21 cellular contexts compared by ENCODE assay signal in the genomic region with DNA sequence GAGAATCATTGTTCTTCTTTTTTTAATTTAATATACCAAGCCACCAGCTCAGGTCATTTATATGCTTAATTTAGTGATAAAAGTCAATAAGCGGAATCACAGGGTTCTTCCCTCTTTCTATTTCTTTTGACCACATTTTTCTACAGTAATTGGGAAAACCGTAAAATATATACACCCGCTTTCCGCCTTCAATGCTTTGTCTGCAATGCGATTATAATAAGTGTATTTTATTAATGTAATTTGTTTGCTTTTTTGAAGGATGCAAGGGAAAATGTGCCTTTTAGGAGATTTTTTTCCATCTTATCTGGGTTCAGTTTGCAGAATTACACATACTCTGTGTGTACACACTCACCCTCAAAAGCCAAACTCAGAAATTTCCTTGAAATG. TPM values are rescaled to one million over a fixed set of nuclear protein-coding genes. Genes with fewer than 3 reads are reported as not detected.
DNase-seq lines count a peak whose midpoint lies in the region; ATAC-seq and TF ChIP-seq lines count a peak whose summit lies in the region.
"Had no signal": no experiment of that assay in that cellular context is flagged by ENCODE, and none has a peak within 500 bp of the region (broad histone marks: within the 10 kb centered on the region; RNA-seq: fewer than 3 reads in every experiment).

No MANE protein-coding gene starts in this region.

- H2AFZ ChIP-seq in GM23338 (peak overlapping the region; percentile 77), hepatocyte (peak overlapping the region; percentile 52), smooth muscle cell (ENCODE audit: low read depth) (no peak overlapping the region)

- WGBS in HUES64 = 78% methylated on average over 4 of the region's 5 CpGs
- WGBS in hepatocyte (ENCODE audit: low lambda C conversion rate, missing lambda C conversion rate) = 37% methylated on average over 5 of the region's 5 CpGs
- WGBS in smooth muscle cell (ENCODE audit: low lambda C conversion rate) = 33% methylated on average over 5 of the region's 5 CpGs

- peaks cover 99% of the 10 kb centered on the region for H3K27me3 ChIP-seq in GM23338 (ENCODE audit: insufficient read depth)
- H3K27me3 ChIP-seq in HUES64 (ENCODE audit: insufficient read depth, low read length) = peaks cover 100% of the 10 kb centered on the region
- H3K27me3 ChIP-seq in hepatocyte = peaks cover 99% of the 10 kb centered on the region
- H3K27me3 ChIP-seq in smooth muscle cell (ENCODE audit: low read depth) = peaks cover 100% of the 10 kb centered on the region

- H3K4me2 ChIP-seq in GM23338 = peak overlapping the region; percentile 82
- H3K4me2 ChIP-seq in hepatocyte = peak overlapping the region; percentile 75
- H3K4me2 ChIP-seq in smooth muscle cell = peak overlapping the region; percentile 81

- DNase-seq in GM23338 (ENCODE audit: low spot score) = no peak
- DNase-seq in hepatocyte (ENCODE audit: low spot score) = no peak
- no peak for DNase-seq in smooth muscle cell (lab: John Stamatoyannopoulos, UW; ENCODE audit: unreplicated experiment)
- no peak for DNase-seq in effector CD8-positive, alpha-beta T cell (lab: John Stamatoyannopoulos, UW)
- DNase-seq in activated effector memory CD4-positive, alpha-beta T cell treated with anti-CD3 and anti-CD28 coated beads, Interleukin-2, amount 50 U/mL, for 16 hours = no peak
- DNase-seq: CD4-positive, alpha-beta T cell; DMS153; GF-D8; NCI-H187; NCI-H2107; NCI-H510A; NCI-H748 treated with DMSO at 0.1 percent for 48 hours; SHP77 had no signal

- H3K9me2 ChIP-seq in GM23338 (ENCODE audit: insufficient read depth) (no peaks in the 10 kb centered on the region), hepatocyte (replicated peaks; ENCODE audit: insufficient read depth) (no peaks in the 10 kb centered on the region)

- H3K36me3 Mint-ChIP-seq in GM23338 (ENCODE audit: low read depth) = no peaks in the 10 kb centered on the region

- H3K4me3 ChIP-seq in GM23338 (peak overlapping the region; percentile 49), HUES64 (ENCODE audit: low read length) (peak overlapping the region; percentile 47), hepatocyte (no peak overlapping the region), smooth muscle cell (no peak overlapping the region)
- H3K4me3 ChIP-seq: K562 had no signal

- no peak for ATAC-seq in GM23338
- no peak for ATAC-seq in HG02588 (IDR thresholded peaks at IDR 0.05; ENCODE audit: unreplicated experiment)
- ATAC-seq: HCT116, K562 had no signal

- H3K9ac ChIP-seq in HUES64 (ENCODE audit: low read depth, low read length) (no peak overlapping the region), smooth muscle cell (ENCODE audit: low read depth) (no peak overlapping the region)

- peaks cover 95% of the 10 kb centered on the region for H3K27me3 Mint-ChIP-seq in GM23338 (ENCODE audit: insufficient read depth, low read depth, poor library complexity)

- no peak overlapping the region for H3K27ac ChIP-seq in GM23338 (ENCODE audit: low read depth)
- H3K27ac ChIP-seq in HUES64 (ENCODE audit: low read depth, low read length) = no peak overlapping the region
- no peak overlapping the region for H3K27ac ChIP-seq in hepatocyte
- no peak overlapping the region for H3K27ac ChIP-seq in smooth muscle cell (ENCODE audit: low read depth)

- H4K20me1 ChIP-seq in GM23338 (replicated peaks; ENCODE audit: insufficient read depth) (no peaks in the 10 kb centered on the region), hepatocyte (ENCODE audit: insufficient read depth, poor library complexity, severe bottlenecking) (no peaks in the 10 kb centered on the region), smooth muscle cell (ENCODE audit: low read depth) (no peaks in the 10 kb centered on the region)

- TF ChIP-seq CTCF in GM23338 (conservative IDR thresholded peaks at IDR 0.05; ENCODE audit: low read depth in 2 of 2) (no peak), hepatocyte (IDR thresholded peaks at IDR 0.05; ENCODE audit: poor library complexity) (no peak), smooth muscle cell (IDR thresholded peaks at IDR 0.05; ENCODE audit: borderline replicate concordance, insufficient read depth, poor library complexity, severe bottlenecking) (no peak)

- peaks cover 65% of the 10 kb centered on the region for H3K4me1 ChIP-seq in GM23338 (ENCODE audit: insufficient read depth)
- H3K4me1 ChIP-seq in HUES64 (ENCODE audit: insufficient read depth, low read length) = peaks cover 54% of the 10 kb centered on the region
- H3K4me1 ChIP-seq in hepatocyte (ENCODE audit: insufficient read depth) = peaks cover 29% of the 10 kb centered on the region
- peaks cover 37% of the 10 kb centered on the region for H3K4me1 ChIP-seq in smooth muscle cell (ENCODE audit: low read depth)

- H3F3A ChIP-seq in GM23338 (replicated peaks; ENCODE audit: low read depth) (peaks cover 22% of the 10 kb centered on the region), smooth muscle cell (ENCODE audit: low read depth) (no peaks in the 10 kb centered on the region)

- no peak overlapping the region for H3K27ac Mint-ChIP-seq in GM23338
- H3K27ac Mint-ChIP-seq: CD4-positive, alpha-beta T cell had no signal

- peaks cover 57% of the 10 kb centered on the region for H3K4me1 Mint-ChIP-seq in GM23338

- H3K9me3 ChIP-seq in HUES64 (ENCODE audit: insufficient read depth, low read depth, low read length) (no peaks in the 10 kb centered on the region), hepatocyte (ENCODE audit: low read depth) (no peaks in the 10 kb centered on the region), smooth muscle cell (replicated peaks; ENCODE audit: low read depth) (no peaks in the 10 kb centered on the region)

- H3K36me3 ChIP-seq in GM23338 (ENCODE audit: insufficient read depth) = no peaks in the 10 kb centered on the region
- H3K36me3 ChIP-seq in HUES64 (ENCODE audit: insufficient read depth, low read length) = no peaks in the 10 kb centered on the region
- no peaks in the 10 kb centered on the region for H3K36me3 ChIP-seq in hepatocyte (replicated peaks; ENCODE audit: insufficient read depth, low read depth)
- no peaks in the 10 kb centered on the region for H3K36me3 ChIP-seq in smooth muscle cell (ENCODE audit: low read depth)

- no peaks in the 10 kb centered on the region for H3K9me3 Mint-ChIP-seq in GM23338
- H3K9me3 Mint-ChIP-seq: CD4-positive, alpha-beta T cell had no signal

- peak overlapping the region; percentile 83 for H3K4me3 Mint-ChIP-seq in GM23338
- H3K4me3 Mint-ChIP-seq: CD4-positive, alpha-beta T cell had no signal

- H3K79me2 ChIP-seq in GM23338 (replicated peaks; ENCODE audit: insufficient read depth) (no peaks in the 10 kb centered on the region), hepatocyte (no peaks in the 10 kb centered on the region), smooth muscle cell (ENCODE audit: low read depth) (no peaks in the 10 kb centered on the region)

TF ChIP-seq in GM23338, 12 proteins besides CTCF, POLR2A, EP300 and RAD21 (continues in another document):
- no peak for TF ChIP-seq ZNF114 (CRISPR knock-in tag; IDR thresholded peaks at IDR 0.05)

RNA-seq across cellular contexts. Expression of a gene that starts 8.1 kb away (rescaled TPM):
- 0.23 TPM in 1 of 2 replicates, not detected in the other for total RNA-seq in GM23338 (2014; rRNA removed; shearing (Covaris generic))
- polyA plus RNA-seq in GM23338 (2016; fragmentation: Nextera tagmentation; extraction: Ambion mirVana) (0.39 TPM in 1 of 2 replicates, not detected in the other), hepatocyte (0.18 and 0.79 TPM in 2 replicates), smooth muscle cell (0.17 TPM in 1 of 2 replicates, not detected in the other)
- 0.25 TPM for polyA plus RNA-seq in HUES64 (2013, experiment 1 of 2)
- 0.44 TPM for polyA plus RNA-seq in HUES64 (2013, experiment 2 of 2)
- total RNA-seq in hepatocyte (not detected in 2 replicates), smooth muscle cell (not detected in 2 replicates)
- total RNA-seq: CD4-positive, alpha-beta T cell; Daoy; K562; RPMI7951 had no signal
- polyA plus RNA-seq: AG04450, BJ, K562 had no signal

Comparison
In these comparisons a context has a peak if more than half of its experiments do, and no peak if none do; other contexts are left out.
1. H3K4me3 ChIP-seq: peak in GM23338 (single experiment) and HUES64 (single experiment); none in hepatocyte (single experiment) and smooth muscle cell (single experiment).
2. Peak in every context shown above with its lines, with median percentiles within 50 percentile points of each other: H3K4me2 ChIP-seq.